ENCODE assay signal across 10 cellular contexts in the genomic region with DNA sequence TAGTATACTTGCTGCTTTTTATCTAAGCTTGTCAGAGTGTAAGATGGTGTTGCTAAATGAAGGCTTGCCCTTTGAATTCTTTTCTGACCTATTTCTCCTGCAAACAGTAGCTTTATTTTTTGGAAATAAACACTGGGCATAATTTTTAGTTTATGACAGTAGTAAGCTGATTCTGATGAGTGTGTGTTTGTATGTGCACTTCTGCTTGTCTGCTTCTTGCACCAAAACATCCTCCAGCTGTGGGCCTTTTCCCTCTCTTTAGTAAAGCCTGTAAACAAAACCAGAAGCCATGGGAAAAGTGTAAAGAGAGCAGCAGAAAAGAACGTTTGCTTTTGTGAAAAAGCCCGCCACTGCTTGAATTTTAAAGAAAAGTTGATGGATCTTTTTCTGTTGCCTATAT. TPM values are rescaled to one million over a fixed set of nuclear protein-coding genes. Genes with fewer than 3 reads are reported as not detected.
A peak's percentile ranks its signal among the peaks of the same experiment; 100 is the strongest.
DNase-seq lines count a peak whose midpoint lies in the region; ATAC-seq and TF ChIP-seq lines count a peak whose summit lies in the region.
"Had no signal": no experiment of that assay in that cellular context is flagged by ENCODE, and none has a peak within 500 bp of the region (broad histone marks: within the 10 kb centered on the region; RNA-seq: fewer than 3 reads in every experiment).

No MANE protein-coding gene starts in this region.

- H3K4me1 ChIP-seq in right atrium auricular region (peaks cover 0 to 77% of the 10 kb centered on the region in 2 donors), esophagus squamous epithelium (peaks cover 7 to 65% (median 30%) of the 10 kb centered on the region in 3 donors), osteoblast (ENCODE audit: insufficient read depth, low read length) (peaks cover 49% of the 10 kb centered on the region)

- peaks cover 79% of the 10 kb centered on the region for H3K79me2 ChIP-seq in osteoblast (ENCODE audit: insufficient read depth, low read length)

- H3K4me3 ChIP-seq in right atrium auricular region (peak overlapping the region in 1 of 2 donors; percentile 44), esophagus squamous epithelium (peak overlapping the region in 1 of 4 donors; percentile 52), osteoblast (ENCODE audit: insufficient read depth, low read length) (peak overlapping the region; percentile 53)

- H3K27me3 ChIP-seq in right atrium auricular region (no peaks in the 10 kb centered on the region), esophagus squamous epithelium (no peaks in the 10 kb centered on the region), osteoblast (ENCODE audit: insufficient read depth, low read length) (no peaks in the 10 kb centered on the region)

- DNase-seq in right atrium auricular region (ENCODE audit: low spot score) (no peak), left cardiac atrium (no peak), esophagus squamous epithelium (lab: John Stamatoyannopoulos, UW) (no peak), osteoblast (ENCODE audit: insufficient read length, low spot score, missing footprints) (no peak), NCI-H1417 (lab: John Stamatoyannopoulos, UW) (no peak), OCI-M2 (lab: John Stamatoyannopoulos, UW; ENCODE audit: unreplicated experiment) (no peak), globus pallidus (ENCODE audit: low spot score) (no peak)
- no peak for DNase-seq in stimulated activated naive CD4-positive, alpha-beta T cell treated with Interleukin-2 at 50 U/mL for 16 hours (lab: John Stamatoyannopoulos, UW)
- DNase-seq: GDM1 had no signal

- H3K27ac ChIP-seq in right atrium auricular region: peak overlapping the region; percentile 78 to 82
- peak overlapping the region; percentile 51 to 87 (median 78) for H3K27ac ChIP-seq in esophagus squamous epithelium
- H3K27ac ChIP-seq in osteoblast (ENCODE audit: low read depth, low read length): peak overlapping the region; percentile 89

- TF ChIP-seq CTCF in right atrium auricular region (IDR thresholded peaks at IDR 0.05) (no peak), esophagus squamous epithelium (IDR thresholded peaks at IDR 0.05) (no peak), osteoblast (IDR thresholded peaks at IDR 0.05; ENCODE audit: extremely low read depth, low read depth, low read length) (no peak)

- H3K9me3 ChIP-seq in right atrium auricular region (no peaks in the 10 kb centered on the region), esophagus squamous epithelium (no peaks in the 10 kb centered on the region), osteoblast (ENCODE audit: low read depth, low read length) (no peaks in the 10 kb centered on the region)

- peaks cover 5% of the 10 kb centered on the region for H4K20me1 ChIP-seq in osteoblast (ENCODE audit: insufficient read depth, low read length)

- WGBS in esophagus squamous epithelium, 2 donors: 37 to 39% methylated on average over 2 of the region's 2 CpGs

- no peak for TF ChIP-seq POLR2A in esophagus squamous epithelium (IDR thresholded peaks at IDR 0.05)

- no peak for ATAC-seq in left cardiac atrium
- ATAC-seq: natural killer cell treated with Interleukin-12 subunit alpha and Interleukin-12 subunit beta and Interleukin-15 and Interleukin-18, amount 100 ng/mL, for 72 hours had no signal

- no peaks in the 10 kb centered on the region for H3K36me3 ChIP-seq in right atrium auricular region
- H3K36me3 ChIP-seq in esophagus squamous epithelium: no peaks in the 10 kb centered on the region
- H3K36me3 ChIP-seq in osteoblast (ENCODE audit: insufficient read depth, low read length): no peaks in the 10 kb centered on the region

- intact Hi-C loops in left cardiac atrium (cut with DNase I) (no loop called here), esophagus squamous epithelium (cut with DNase I) (no loop called here)

- peak overlapping the region; percentile 53 for H2AFZ ChIP-seq in osteoblast (ENCODE audit: low read length)

- H3K4me2 ChIP-seq in osteoblast (ENCODE audit: insufficient read depth, low read length): peak overlapping the region; percentile 77

RNA-seq across cellular contexts. Expression of a gene that starts 12.6 kb away (rescaled TPM):
- 10 to 100 TPM; 88.7 to 96.5 TPM for total RNA-seq in right atrium auricular region
- total RNA-seq in left cardiac atrium: 10 to 100 TPM; 31.0 to 46.9 TPM
- total RNA-seq in esophagus squamous epithelium: 1 to 10 TPM in 2 of 4 donors, under 1 TPM in 2; 0.30 to 5.5 (median 0.83) TPM
- total RNA-seq in osteoblast: 1.8 and 2.4 TPM in 2 replicates
- total RNA-seq: natural killer cell treated with Interleukin-12 subunit alpha and Interleukin-12 subunit beta and Interleukin-15 and Interleukin-18, amount 100 ng/mL, for 72 hours had no signal
